In the genomic region with DNA sequence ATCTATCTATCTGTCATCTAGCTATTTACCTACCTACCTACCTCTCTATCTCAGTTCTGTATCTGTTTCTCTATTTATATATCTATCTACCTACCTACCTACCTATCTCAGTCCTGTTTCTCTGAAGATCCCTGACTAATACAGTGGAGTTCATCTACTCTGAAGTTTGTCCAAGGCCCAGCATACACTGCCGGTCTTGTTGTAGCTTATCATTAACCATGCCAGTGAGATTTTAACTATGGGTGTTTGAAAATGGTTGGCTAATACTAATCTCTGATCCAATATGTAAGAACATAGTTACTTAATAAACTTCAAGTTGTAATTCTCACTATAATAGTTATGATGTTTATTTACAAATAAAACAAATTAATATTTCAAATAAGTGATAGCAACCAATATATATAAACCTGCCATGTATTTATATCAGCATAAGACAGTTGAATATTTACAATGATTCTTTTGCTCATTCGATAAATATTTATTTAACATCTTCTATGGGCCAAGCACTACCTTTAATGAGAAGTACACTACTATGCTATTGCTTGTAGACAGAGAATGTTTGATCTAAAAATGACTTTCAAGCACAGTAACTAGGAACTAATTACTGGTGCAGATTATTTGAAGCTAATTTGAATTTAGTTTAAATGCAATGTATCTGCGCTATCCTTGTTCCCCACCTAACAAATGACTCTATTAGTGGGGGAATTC, we compare ENCODE assay signal across 17 cellular contexts.
DNase-seq lines count a peak whose midpoint lies in the region; ATAC-seq, FAIRE-seq and TF ChIP-seq lines count a peak whose summit lies in the region.
"Had no signal": no experiment of that assay in that cellular context is flagged by ENCODE, and none has a peak within 500 bp of the region (broad histone marks: within the 10 kb centered on the region; RNA-seq: fewer than 3 reads in every experiment).

No MANE protein-coding gene starts in this region.

- H2AFZ ChIP-seq in hepatocyte (no peak overlapping the region), HepG2 (ENCODE audit: low read length) (no peak overlapping the region)

- TF ChIP-seq POLR2A in A549 (IDR thresholded peaks at IDR 0.05; ENCODE audit: low read length) (no peak), HepG2 (IDR thresholded peaks at IDR 0.05; ENCODE audit: insufficient read depth in 1 of 2, low read depth in 2 of 2, low read length in 2 of 2) (no peak)

- no peaks in the 10 kb centered on the region for H3K9me3 ChIP-seq in A549
- H3K9me3 ChIP-seq in hepatocyte (ENCODE audit: low read depth), result no peaks in the 10 kb centered on the region
- H3K9me3 ChIP-seq in HepG2 (ENCODE audit: low read length), result no peaks in the 10 kb centered on the region
- H3K9me3 ChIP-seq: SJSA1 had no signal

- TF ChIP-seq RAD21 in A549 (conservative IDR thresholded peaks at IDR 0.05 in 1 of 2, IDR thresholded peaks at IDR 0.05 in 1 of 2), result no peak
- TF ChIP-seq RAD21 in HepG2 (CRISPR knock-in tag; IDR thresholded peaks at IDR 0.05), result no peak

- H3K9ac ChIP-seq in HepG2 (ENCODE audit: insufficient read depth, low read depth, low read length), result no peak overlapping the region

- no peaks in the 10 kb centered on the region for H3K79me2 ChIP-seq in hepatocyte
- H3K79me2 ChIP-seq in HepG2 (ENCODE audit: insufficient read depth, low read length), result no peaks in the 10 kb centered on the region

- DNase-seq in A549 (ENCODE audit: low read depth in 1 of 2, low spot score in 1 of 2) (peak in 1 of 2 experiments; percentile 25), HuH-7 (ENCODE audit: low spot score) (peak; percentile 15), hepatocyte (ENCODE audit: low spot score) (no peak), HepG2 (ENCODE audit: low spot score) (no peak), cerebellar nuclear complex (lab: John Stamatoyannopoulos, UW) (no peak), DMS79 (lab: John Stamatoyannopoulos, UW) (no peak), SIG-M5 treated with dmso at 0.1 percent for 504 hours (lab: John Stamatoyannopoulos, UW; ENCODE audit: unreplicated experiment) (no peak)
- DNase-seq in activated CD4-positive, alpha-beta memory T cell treated with anti-CD3 and anti-CD28 coated beads, Interleukin-2, amount 10 ng/mL, durations not matched to agents 7 days and 5 days, result no peak
- DNase-seq: CD4-positive, CD25-positive, alpha-beta regulatory T cell; KG1; NCI-H1092; NCI-H1694; NCI-H345; NCI-H526 treated with DMSO at 0.1 percent for 48 hours had no signal

- FAIRE-seq in A549 (lab: Jason Lieb, UNC) (no peak), HepG2 (lab: Jason Lieb, UNC) (no peak)

- 0 out of 6 replicates have a peak overlapping the region, but pooled peaks of 1 of the 2 experiments have one; percentile 31 for H3K27ac ChIP-seq in A549
- H3K27ac ChIP-seq in hepatocyte, result peak overlapping the region; percentile 38
- no peak overlapping the region for H3K27ac ChIP-seq in HepG2 (ENCODE audit: extremely low read length, insufficient read depth, low read length)
- H3K27ac ChIP-seq: RWPE1, SJSA1 had no signal

- H3K36me3 Mint-ChIP-seq in activated CD4-positive, alpha-beta memory T cell treated with anti-CD3 and anti-CD28 coated beads, Interleukin-2, amount 10 ng/mL, durations not matched to agents 7 days and 5 days (ENCODE audit: low read depth), result no peaks in the 10 kb centered on the region
- H3K36me3 Mint-ChIP-seq: CD4-positive, CD25-positive, alpha-beta regulatory T cell had no signal

- in situ Hi-C loops in HepG2 (cut with HindIII; ENCODE audit: extremely low pct_ligation_motif_present, low pct_unique_long_range_greater_than_20kb), result no loop called here

- H3K36me3 ChIP-seq in hepatocyte (replicated peaks; ENCODE audit: insufficient read depth, low read depth) (no peaks in the 10 kb centered on the region), HepG2 (replicated peaks in 1 of 2; ENCODE audit: control insufficient read depth in 1 of 2, insufficient read depth in 2 of 2, low read length in 2 of 2) (no peaks in the 10 kb centered on the region)
- H3K36me3 ChIP-seq: SJSA1 had no signal

- intact Hi-C loops in HepG2 (cut with micrococcal nuclease; ENCODE audit: unreplicated experiment), result no loop called here

- BruUV-seq in HepG2 (replicated peaks; lab: Mats Ljungman, UMichigan), result no TSS peak

- H3K9me2 ChIP-seq in hepatocyte (replicated peaks; ENCODE audit: insufficient read depth), result no peaks in the 10 kb centered on the region

- H3K27me3 ChIP-seq in hepatocyte (no peaks in the 10 kb centered on the region), HepG2 (ENCODE audit: control insufficient read depth in 1 of 2, insufficient read depth in 2 of 2, low read length in 2 of 2) (no peaks in the 10 kb centered on the region)
- H3K27me3 ChIP-seq: SJSA1 had no signal

- POLR2A ChIA-PET in A549 (lab: Yijun Ruan, JAX), result no interaction called here
- POLR2A ChIA-PET in HepG2 (lab: Yijun Ruan, JAX), result no interaction called here
- POLR2A ChIA-PET in activated CD4-positive, alpha-beta memory T cell treated with anti-CD3 and anti-CD28 coated beads, Interleukin-2, amount 10 ng/mL, durations not matched to agents 7 days and 5 days (lab: Charles Lee), result no interaction called here

- TF ChIP-seq CTCF in A549 (IDR thresholded peaks at IDR 0.05), result no peak
- no peak for TF ChIP-seq CTCF in hepatocyte (IDR thresholded peaks at IDR 0.05; ENCODE audit: poor library complexity)
- TF ChIP-seq CTCF in HepG2 (CRISPR knock-in tag; IDR thresholded peaks at IDR 0.05), result no peak

- no peak overlapping the region for H3K27ac Mint-ChIP-seq in activated CD4-positive, alpha-beta memory T cell treated with anti-CD3 and anti-CD28 coated beads, Interleukin-2, amount 10 ng/mL, durations not matched to agents 7 days and 5 days
- H3K27ac Mint-ChIP-seq: CD4-positive, CD25-positive, alpha-beta regulatory T cell had no signal

- H4K20me1 ChIP-seq in hepatocyte (ENCODE audit: insufficient read depth, poor library complexity, severe bottlenecking) (no peaks in the 10 kb centered on the region), HepG2 (ENCODE audit: insufficient read depth, low read length) (no peaks in the 10 kb centered on the region)

- peaks cover 13% of the 10 kb centered on the region for H3K4me1 Mint-ChIP-seq in activated CD4-positive, alpha-beta memory T cell treated with anti-CD3 and anti-CD28 coated beads, Interleukin-2, amount 10 ng/mL, durations not matched to agents 7 days and 5 days
- H3K4me1 Mint-ChIP-seq: CD4-positive, CD25-positive, alpha-beta regulatory T cell had no signal

- H3K27me3 Mint-ChIP-seq in activated CD4-positive, alpha-beta memory T cell treated with anti-CD3 and anti-CD28 coated beads, Interleukin-2, amount 10 ng/mL, durations not matched to agents 7 days and 5 days, result no peaks in the 10 kb centered on the region
- H3K27me3 Mint-ChIP-seq: CD4-positive, CD25-positive, alpha-beta regulatory T cell had no signal

- no peak overlapping the region for H3K4me3 Mint-ChIP-seq in activated CD4-positive, alpha-beta memory T cell treated with anti-CD3 and anti-CD28 coated beads, Interleukin-2, amount 10 ng/mL, durations not matched to agents 7 days and 5 days
- H3K4me3 Mint-ChIP-seq: CD4-positive, CD25-positive, alpha-beta regulatory T cell had no signal

- H3K4me3 ChIP-seq in A549 (no peak overlapping the region), hepatocyte (no peak overlapping the region), HepG2 (replicated peaks in 1 of 3; ENCODE audit: insufficient read depth in 1 of 3, low read depth in 2 of 3, low read length in 3 of 3) (no peak overlapping the region)
- H3K4me3 ChIP-seq: SJSA1 had no signal

- WGBS in A549 (ENCODE audit: missing lambda C conversion rate), result 46% methylated on average over 3 of the region's 3 CpGs
- 79% methylated on average over 3 of the region's 3 CpGs for WGBS in hepatocyte (ENCODE audit: low lambda C conversion rate, missing lambda C conversion rate)
- 63% methylated on average over 3 of the region's 3 CpGs for WGBS in HepG2 (ENCODE audit: low lambda C conversion rate)

- no peak for TF ChIP-seq EP300 in A549 (IDR thresholded peaks at IDR 0.05)
- TF ChIP-seq EP300 in HepG2 (IDR thresholded peaks at IDR 0.05; ENCODE audit: low read depth in 2 of 2, low read length in 2 of 2), result no peak
- TF ChIP-seq EP300 in HepG2 (CRISPR knock-in tag; IDR thresholded peaks at IDR 0.05; ENCODE audit: borderline replicate concordance), result no peak

- no peaks in the 10 kb centered on the region for H3K9me3 Mint-ChIP-seq in activated CD4-positive, alpha-beta memory T cell treated with anti-CD3 and anti-CD28 coated beads, Interleukin-2, amount 10 ng/mL, durations not matched to agents 7 days and 5 days
- H3K9me3 Mint-ChIP-seq: CD4-positive, CD25-positive, alpha-beta regulatory T cell had no signal

- CTCF ChIA-PET in A549 (lab: Yijun Ruan, JAX), result interaction anchor here (0.8 kb wide), 1 partner anchor 26 kb away, joined by 3 read pairs; no protein-coding TSS in a partner anchor
- CTCF ChIA-PET in HepG2 (lab: Yijun Ruan, JAX; ENCODE audit: low intra/inter-chr PET ratio, low total read pairs), result no interaction called here
- CTCF ChIA-PET in activated CD4-positive, alpha-beta memory T cell treated with anti-CD3 and anti-CD28 coated beads, Interleukin-2, amount 10 ng/mL, durations not matched to agents 7 days and 5 days (lab: Charles Lee), result no interaction called here

- H3K4me1 ChIP-seq in A549 (peaks cover 12% of the 10 kb centered on the region; the same call in 2 of the 3 replicates), hepatocyte (ENCODE audit: insufficient read depth) (no peaks in the 10 kb centered on the region), HepG2 (ENCODE audit: insufficient read depth, low read length) (no peaks in the 10 kb centered on the region)
- H3K4me1 ChIP-seq: SJSA1 had no signal

- peak overlapping the region; percentile 30; the same call in 1 of the 3 replicates for H3K4me2 ChIP-seq in A549
- H3K4me2 ChIP-seq in hepatocyte, result no peak overlapping the region
- no peak overlapping the region for H3K4me2 ChIP-seq in HepG2 (ENCODE audit: low read depth, low read length)

- peak in 1 of 2 experiments; percentile 37; a peak in 1 of 6 replicates for ATAC-seq in A549
- peak; percentile 78 for ATAC-seq in HepG2
- ATAC-seq: HCT116 had no signal

TF ChIP-seq in A549, 52 proteins besides CTCF, POLR2A, EP300 and RAD21 (continues in another document):
- TF ChIP-seq ZSCAN20 (CRISPR knock-in tag; IDR thresholded peaks at IDR 0.05), result no peak
- no peak for TF ChIP-seq SMC3 (IDR thresholded peaks at IDR 0.05)
- TF ChIP-seq CBX2 (IDR thresholded peaks at IDR 0.05; ENCODE audit: borderline replicate concordance, low read depth), result no peak

TF ChIP-seq in HepG2, 621 proteins besides CTCF, POLR2A, EP300 and RAD21 (continues in another document):
- TF ChIP-seq SRSF4 (IDR thresholded peaks at IDR 0.05; ENCODE audit: low read depth, low read length, poor library complexity, severe bottlenecking), result no peak
- TF ChIP-seq CENPT (CRISPR knock-in tag; IDR thresholded peaks at IDR 0.05; ENCODE audit: low read depth), result no peak
- TF ChIP-seq, protein P1, sequence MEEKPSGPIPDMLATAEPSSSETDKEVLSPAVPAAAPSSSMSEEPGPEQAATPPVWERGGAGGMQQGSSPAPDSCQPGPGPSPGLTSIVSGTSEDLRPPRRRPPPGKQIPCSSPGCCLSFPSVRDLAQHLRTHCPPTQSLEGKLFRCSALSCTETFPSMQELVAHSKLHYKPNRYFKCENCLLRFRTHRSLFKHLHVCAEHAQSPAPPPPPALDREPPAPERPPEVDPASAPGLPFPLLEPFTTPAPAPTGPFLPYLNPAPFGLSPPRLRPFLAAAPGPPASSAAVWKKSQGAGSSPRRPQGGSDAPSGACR (CRISPR knock-in tag; IDR thresholded peaks at IDR 0.05), result no peak
- no peak for TF ChIP-seq HIVEP1 (CRISPR knock-in tag; IDR thresholded peaks at IDR 0.05)
- TF ChIP-seq HOXA3 (CRISPR knock-in tag; IDR thresholded peaks at IDR 0.05), result no peak
